8 cellular contexts compared by ENCODE assay signal in genomic region chr22:24402460-24403192, GRCh38. TPM values are rescaled to one million over a fixed set of nuclear protein-coding genes. Genes with fewer than 3 reads are reported as not detected.
DNase-seq lines count a peak whose midpoint lies in the region; ATAC-seq and TF ChIP-seq lines count a peak whose summit lies in the region.

No MANE protein-coding gene starts in this region.

- no peak overlapping the region for H3K4me3 Mint-ChIP-seq in nephron

- TF ChIP-seq RAD21 in SK-N-SH (IDR thresholded peaks at IDR 0.05; ENCODE audit: low read length), result peak; percentile 44

- no peaks in the 10 kb centered on the region for H3K9me2 ChIP-seq in SK-N-SH

- CTCF ChIA-PET in SK-N-SH (lab: Yijun Ruan, JAX), result interaction anchor here (1.0 to 6.9 kb wide), 12 partner anchors 10 to 213 kb away, joined by 3 to 42 read pairs (median 4); no protein-coding TSS in a partner anchor

- H3K36me3 ChIP-seq in SK-N-SH (replicated peaks in 1 of 2; ENCODE audit: control insufficient read depth in 1 of 2, insufficient read depth in 2 of 2, low read length in 1 of 2), result peaks cover 22 to 29% of the 10 kb centered on the region in 2 experiments

- no peaks in the 10 kb centered on the region for H3K27me3 Mint-ChIP-seq in nephron (ENCODE audit: low read depth)

- no peaks in the 10 kb centered on the region; the same call in 1 of the 2 replicates for H4K20me1 ChIP-seq in SK-N-SH (ENCODE audit: insufficient read depth)

- H3K36me3 Mint-ChIP-seq in nephron (ENCODE audit: low read depth), result peaks cover 61% of the 10 kb centered on the region

- peaks cover 26% of the 10 kb centered on the region for H3F3A ChIP-seq in SK-N-SH (replicated peaks; ENCODE audit: insufficient read depth)

- peaks cover 40% of the 10 kb centered on the region for H3K79me2 ChIP-seq in SK-N-SH (ENCODE audit: insufficient read depth)

- H3K27ac ChIP-seq in SK-N-SH (ENCODE audit: low read depth in 2 of 2, low read length in 1 of 2), result peak overlapping the region; percentile 78 to 100

- H3K27me3 ChIP-seq in SK-N-SH (ENCODE audit: insufficient read depth), result no peaks in the 10 kb centered on the region

- no peak overlapping the region for H3K9ac ChIP-seq in SK-N-SH

- peak; percentile 75 to 91; a peak in 3 of 4 replicates for TF ChIP-seq EP300 in SK-N-SH (IDR thresholded peaks at IDR 0.05; ENCODE audit: borderline replicate concordance in 1 of 2, low read depth in 1 of 2, low read length in 1 of 2)

- WGBS in SK-N-SH (ENCODE audit: low lambda C conversion rate), result 6% methylated on average over 3 of the region's 3 CpGs

- peak overlapping the region; percentile 59 to 86 (median 80) for H3K27ac Mint-ChIP-seq in nephron

- peaks cover 30 to 82% of the 10 kb centered on the region in 2 experiments for H3K4me1 ChIP-seq in SK-N-SH (ENCODE audit: control insufficient read depth in 1 of 2, insufficient read depth in 2 of 2, low read depth in 1 of 2, low read length in 1 of 2)

- peaks cover 37% of the 10 kb centered on the region for H3K4me1 Mint-ChIP-seq in nephron

- H3K4me3 ChIP-seq in SK-N-SH (ENCODE audit: low read depth in 2 of 2, low read length in 1 of 2) (peak overlapping the region in 1 of 2 experiments; percentile 9; a peak in 1 of 4 replicates), epithelial cell of proximal tubule (ENCODE audit: low read depth, low read length) (no peak overlapping the region)

- TF ChIP-seq CTCF in SK-N-SH (IDR thresholded peaks at IDR 0.05) (no peak), epithelial cell of proximal tubule (conservative IDR thresholded peaks at IDR 0.05; ENCODE audit: low read depth, low read length) (no peak), nephron (IDR thresholded peaks at IDR 0.05; ENCODE audit: unreplicated experiment in 3 of 3) (no peak)

- H2AFZ ChIP-seq in SK-N-SH (ENCODE audit: low read depth), result no peak overlapping the region

- no peaks in the 10 kb centered on the region for H3K9me3 Mint-ChIP-seq in nephron

- DNase-seq in DMS53 (lab: John Stamatoyannopoulos, UW) (peak; percentile 57), SK-N-SH (peak; percentile 75), epithelial cell of proximal tubule (ENCODE audit: low read depth) (peak; percentile 75)
- no peak for DNase-seq in effector CD8-positive, alpha-beta T cell (lab: John Stamatoyannopoulos, UW)

- H3K4me2 ChIP-seq in SK-N-SH, result peak overlapping the region; percentile 54

- POLR2A ChIA-PET in SK-N-SH (lab: Yijun Ruan, JAX), result interaction anchor here (0.6 to 3.4 kb wide), 13 partner anchors 10 to 80 kb away, joined by 3 to 25 read pairs (median 4); no protein-coding TSS in a partner anchor

- ATAC-seq in HG03460 (IDR thresholded peaks at IDR 0.05; ENCODE audit: unreplicated experiment), result peak; percentile 38
- no peak for ATAC-seq in GM21367 (IDR thresholded peaks at IDR 0.05; ENCODE audit: unreplicated experiment)
- ATAC-seq in GM19324 (IDR thresholded peaks at IDR 0.05; ENCODE audit: low FRiP score, unreplicated experiment), result no peak

- H3K9me3 ChIP-seq in SK-N-SH, result no peaks in the 10 kb centered on the region

TF ChIP-seq in SK-N-SH, 30 proteins besides CTCF, POLR2A, EP300 and RAD21:
- TF ChIP-seq TCF12 (IDR thresholded peaks at IDR 0.05) (peak; percentile 94), JUND (IDR thresholded peaks at IDR 0.05) (peak; percentile 89), MXI1 (IDR thresholded peaks at IDR 0.05; ENCODE audit: low read depth, low read length) (peak; percentile 68), GABPA (IDR thresholded peaks at IDR 0.05; ENCODE audit: low read depth) (no peak), MEF2A (IDR thresholded peaks at IDR 0.05; ENCODE audit: borderline replicate concordance, low read depth) (peak; percentile 97), NRF1 (IDR thresholded peaks at IDR 0.05; ENCODE audit: low read depth, low read length) (no peak), FOXJ3 (CRISPR knock-in tag; IDR thresholded peaks at IDR 0.05) (peak; percentile 76), RFX5 (IDR thresholded peaks at IDR 0.05; ENCODE audit: low read length) (no peak), GATA2 (CRISPR knock-in tag; IDR thresholded peaks at IDR 0.05) (peak; percentile 43; the same call in 1 of the 2 replicates), RXRA (IDR thresholded peaks at IDR 0.05; ENCODE audit: borderline replicate concordance, low read depth) (peak; percentile 42; the same call in 1 of the 2 replicates), REST (IDR thresholded peaks at IDR 0.05; ENCODE audit: low read depth, low read length) (peak; percentile 84), RCOR1 (IDR thresholded peaks at IDR 0.05; ENCODE audit: low read length) (peak; percentile 73), SMC3 (IDR thresholded peaks at IDR 0.05; ENCODE audit: low read depth, low read length) (no peak), TAF1 (IDR thresholded peaks at IDR 0.05; ENCODE audit: borderline replicate concordance, low read depth, low read length) (no peak; the same call in 1 of the 2 replicates), MAX (IDR thresholded peaks at IDR 0.05; ENCODE audit: low read depth) (peak; percentile 81), SIN3A (IDR thresholded peaks at IDR 0.05; ENCODE audit: borderline replicate concordance, low read depth, low read length) (peak; percentile 91; the same call in 1 of the 2 replicates), NFIC (IDR thresholded peaks at IDR 0.05; ENCODE audit: borderline replicate concordance) (peak; percentile 96), ELF1 (IDR thresholded peaks at IDR 0.05) (peak; percentile 92), USF1 (IDR thresholded peaks at IDR 0.05; ENCODE audit: borderline replicate concordance, low read depth) (no peak), CHD2 (IDR thresholded peaks at IDR 0.05; ENCODE audit: low read length, partially characterized antibody) (peak; percentile 17), FOSL2 (IDR thresholded peaks at IDR 0.05; ENCODE audit: borderline replicate concordance, low read depth) (peak; percentile 94), POLR2AphosphoS5 (IDR thresholded peaks at IDR 0.05; ENCODE audit: low read depth, low read length) (peak; percentile 78), TEAD4 (IDR thresholded peaks at IDR 0.05; ENCODE audit: borderline replicate concordance, insufficient read depth) (peak; percentile 45; the same call in 1 of the 2 replicates)
- TF ChIP-seq, protein P1, sequence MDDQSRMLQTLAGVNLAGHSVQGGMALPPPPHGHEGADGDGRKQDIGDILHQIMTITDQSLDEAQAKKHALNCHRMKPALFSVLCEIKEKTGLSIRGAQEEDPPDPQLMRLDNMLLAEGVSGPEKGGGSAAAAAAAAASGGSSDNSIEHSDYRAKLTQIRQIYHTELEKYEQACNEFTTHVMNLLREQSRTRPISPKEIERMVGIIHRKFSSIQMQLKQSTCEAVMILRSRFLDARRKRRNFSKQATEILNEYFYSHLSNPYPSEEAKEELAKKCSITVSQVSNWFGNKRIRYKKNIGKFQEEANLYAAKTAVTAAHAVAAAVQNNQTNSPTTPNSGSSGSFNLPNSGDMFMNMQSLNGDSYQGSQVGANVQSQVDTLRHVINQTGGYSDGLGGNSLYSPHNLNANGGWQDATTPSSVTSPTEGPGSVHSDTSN (IDR thresholded peaks at IDR 0.05), result peak; percentile 90
TF ChIP-seq in SK-N-SH: peak in this region for 18.

RNA-seq across cellular contexts. Expression of gene ADORA2A, which starts 24.8 kb away (rescaled TPM):
- 9.3 and 12.0 TPM in 2 replicates for polyA plus RNA-seq in SK-N-SH (2012; rRNA removed)
- polyA plus RNA-seq in SK-N-SH (2012; cell fraction: cytosol; rRNA removed), result 5.1 and 9.7 TPM in 2 replicates
- 22.5 and 26.1 TPM in 2 replicates for polyA plus RNA-seq in SK-N-SH (2012; cell fraction: nucleus; rRNA removed)
- 0.36 TPM in 1 of 2 replicates, not detected in the other for total RNA-seq in epithelial cell of proximal tubule
